Comparison of ENCODE assay signal across 14 cellular contexts in the genomic region with DNA sequence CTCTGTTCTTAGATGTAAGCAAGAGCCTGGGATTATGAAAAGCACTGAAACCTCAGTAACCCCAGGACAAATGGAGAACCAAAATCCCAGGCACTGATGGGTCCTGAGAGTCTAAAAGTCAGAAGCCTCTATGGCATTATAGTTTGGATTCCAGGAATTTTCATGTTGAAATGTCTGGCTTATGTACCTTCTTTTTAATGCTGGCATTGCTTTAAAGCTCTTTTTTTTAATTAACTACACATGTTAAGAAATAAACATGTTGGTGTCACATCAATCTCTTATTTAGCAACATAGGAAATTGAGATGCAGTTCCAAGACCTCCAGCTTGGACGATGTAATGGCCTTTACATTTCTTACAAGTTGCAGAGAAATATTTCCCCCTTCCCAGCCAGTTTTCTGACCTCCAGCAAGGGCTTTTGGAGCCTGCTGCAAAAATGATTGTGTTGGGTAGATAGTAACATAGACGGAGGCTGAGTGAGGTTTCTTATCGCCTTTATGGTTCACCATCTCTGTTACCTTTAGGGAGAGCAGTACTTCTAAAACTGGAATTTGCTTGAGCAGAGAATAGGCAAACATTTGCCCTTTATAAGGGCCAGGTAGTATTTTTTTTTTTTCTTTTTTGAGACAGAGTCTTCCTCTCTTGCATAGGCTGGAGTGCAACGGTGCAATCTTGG.
A peak's percentile ranks its signal among the peaks of the same experiment; 100 is the strongest.
DNase-seq lines count a peak whose midpoint lies in the region; FAIRE-seq and TF ChIP-seq lines count a peak whose summit lies in the region.
"Had no signal": no experiment of that assay in that cellular context is flagged by ENCODE, and none has a peak within 500 bp of the region (broad histone marks: within the 10 kb centered on the region; RNA-seq: fewer than 3 reads in every experiment).

No MANE protein-coding gene starts in this region.

- H3F3A ChIP-seq in GM23248 (ENCODE audit: insufficient read depth): peaks cover 10% of the 10 kb centered on the region; the same call in 1 of the 2 replicates
- H3F3A ChIP-seq in SK-N-SH (replicated peaks; ENCODE audit: insufficient read depth): peaks cover 16% of the 10 kb centered on the region

- H3K27me3 ChIP-seq in GM23248 (replicated peaks; ENCODE audit: insufficient read depth) (no peaks in the 10 kb centered on the region), SK-N-SH (ENCODE audit: insufficient read depth) (no peaks in the 10 kb centered on the region), rectal smooth muscle tissue (ENCODE audit: control insufficient read depth, insufficient read depth, low read length) (no peaks in the 10 kb centered on the region)

- H3K4me2 ChIP-seq in GM23248 (ENCODE audit: unreplicated experiment): peak overlapping the region; percentile 21
- no peak overlapping the region for H3K4me2 ChIP-seq in SK-N-SH
- H3K4me2 ChIP-seq: PC-9 had no signal

- WGBS in GM23248 (ENCODE audit: low coverage in 1 of 2, low lambda C conversion rate in 2 of 2, missing lambda C conversion rate in 2 of 2), 2 experiments: 69 to 71% methylated on average over 4 of the region's 4 CpGs
- WGBS in SK-N-SH (ENCODE audit: low lambda C conversion rate): 40% methylated on average over 4 of the region's 4 CpGs

- no peak for TF ChIP-seq POLR2A in GM12892 (IDR thresholded peaks at IDR 0.05; ENCODE audit: low read depth, low read length)

- POLR2A ChIA-PET in SK-N-SH (lab: Yijun Ruan, JAX): no interaction called here

- H3K9me3 Mint-ChIP-seq in nephron progenitor cell: peaks cover 23% of the 10 kb centered on the region

- H3K9me3 ChIP-seq in GM23248 (ENCODE audit: low read depth): no peaks in the 10 kb centered on the region
- no peaks in the 10 kb centered on the region for H3K9me3 ChIP-seq in SK-N-SH

- H3K79me2 ChIP-seq in GM23248 (ENCODE audit: insufficient read depth) (peaks cover 6% of the 10 kb centered on the region), SK-N-SH (ENCODE audit: insufficient read depth) (peaks cover 16% of the 10 kb centered on the region; the same call in 1 of the 2 replicates)

- H3K4me1 ChIP-seq in GM23248 (ENCODE audit: insufficient read depth) (peaks cover 4% of the 10 kb centered on the region; the same call in 1 of the 2 replicates), SK-N-SH (ENCODE audit: control insufficient read depth in 1 of 2, insufficient read depth in 2 of 2, low read depth in 1 of 2, low read length in 1 of 2) (no peaks in the 10 kb centered on the region; a peak in 1 of 4 replicates), rectal smooth muscle tissue (ENCODE audit: control insufficient read depth, insufficient read depth, low read length) (peaks cover 3% of the 10 kb centered on the region)

- H3K4me3 Mint-ChIP-seq in nephron progenitor cell: no peak overlapping the region

- no peak for FAIRE-seq in GM12892 (lab: Jason Lieb, UNC)
- FAIRE-seq: H1 had no signal

- no peak overlapping the region for H3K9ac ChIP-seq in GM23248
- H3K9ac ChIP-seq in SK-N-SH: no peak overlapping the region
- H3K9ac ChIP-seq in rectal smooth muscle tissue (ENCODE audit: low read length): no peak overlapping the region

- TF ChIP-seq RAD21 in SK-N-SH (IDR thresholded peaks at IDR 0.05; ENCODE audit: low read length): no peak

- TF ChIP-seq CTCF in SK-N-SH (IDR thresholded peaks at IDR 0.05): no peak
- no peak for TF ChIP-seq CTCF in nephron progenitor cell (IDR thresholded peaks at IDR 0.05)
- no peak for TF ChIP-seq CTCF in GM13977 (IDR thresholded peaks at IDR 0.05; ENCODE audit: extremely low read depth, insufficient read depth, missing control alignments)

- TF ChIP-seq EP300 in SK-N-SH (IDR thresholded peaks at IDR 0.05; ENCODE audit: borderline replicate concordance in 1 of 2, low read depth in 1 of 2, low read length in 1 of 2): no peak

- no peak overlapping the region for H3K27ac Mint-ChIP-seq in nephron progenitor cell

- H4K20me1 ChIP-seq in GM23248 (ENCODE audit: insufficient read depth) (no peaks in the 10 kb centered on the region), SK-N-SH (ENCODE audit: insufficient read depth) (no peaks in the 10 kb centered on the region)

- H3K9me2 ChIP-seq in GM23248 (ENCODE audit: insufficient read depth) (no peaks in the 10 kb centered on the region), SK-N-SH (no peaks in the 10 kb centered on the region)

- H3K4me1 Mint-ChIP-seq in nephron progenitor cell: peaks cover 8% of the 10 kb centered on the region

- H2AFZ ChIP-seq in GM23248 (no peak overlapping the region), SK-N-SH (ENCODE audit: low read depth) (no peak overlapping the region)
- H2AFZ ChIP-seq: PC-9 had no signal

- in situ Hi-C loops in GM23248 (cut with MboI): loop anchor here (25.0 kb wide), 1 partner anchor 629 kb away; no protein-coding TSS in a partner anchor
- in situ Hi-C loops in GM13977 (cut with MboI; ENCODE audit: low pct_unique_long_range_greater_than_20kb, low sequenced_read_pairs, unreplicated experiment): loop anchor here (25.0 kb wide), 1 partner anchor 829 kb away; no protein-coding TSS in a partner anchor

- H3K27ac ChIP-seq in GM23248: no peak overlapping the region
- H3K27ac ChIP-seq in SK-N-SH (ENCODE audit: low read depth in 2 of 2, low read length in 1 of 2): peak overlapping the region; percentile 37 to 71; a peak in 2 of 4 replicates
- peak overlapping the region; percentile 40 for H3K27ac ChIP-seq in rectal smooth muscle tissue (ENCODE audit: low read depth, low read length)
- H3K27ac ChIP-seq: PC-9 had no signal

- H3K4me3 ChIP-seq in GM23248 (no peak overlapping the region), SK-N-SH (ENCODE audit: low read depth in 2 of 2, low read length in 1 of 2) (no peak overlapping the region), rectal smooth muscle tissue (ENCODE audit: low read length) (no peak overlapping the region)
- H3K4me3 ChIP-seq: PC-9 had no signal

- 0 out of 2 replicates have a peak, but pooled peaks cover under 1% of the 10 kb centered on the region for H3K36me3 ChIP-seq in GM23248 (ENCODE audit: low read depth)
- peaks cover 2 to 32% of the 10 kb centered on the region in 2 experiments for H3K36me3 ChIP-seq in SK-N-SH (replicated peaks in 1 of 2; ENCODE audit: control insufficient read depth in 1 of 2, insufficient read depth in 2 of 2, low read length in 1 of 2)
- no peaks in the 10 kb centered on the region for H3K36me3 ChIP-seq in rectal smooth muscle tissue (ENCODE audit: control insufficient read depth, insufficient read depth, low read length)

- H3K36me3 Mint-ChIP-seq in nephron progenitor cell (ENCODE audit: low read depth): peaks cover 62% of the 10 kb centered on the region

- no peak for DNase-seq in GM23248
- no peak for DNase-seq in SK-N-SH
- DNase-seq in fibroblast of peridontal ligament (ENCODE audit: extremely low read depth): peak; percentile 93
- no peak for DNase-seq in GM12892 (ENCODE audit: insufficient read length)
- DNase-seq in nephron progenitor cell: no peak
- DNase-seq in GM13977 (ENCODE audit: low spot score): no peak
- DNase-seq in NCI-H1436 (lab: John Stamatoyannopoulos, UW): no peak
- DNase-seq: C1 segment of cervical spinal cord, NCI-H1092 treated with DMSO at 0.1 percent for 48 hours, NCI-H187, NCI-H446, PC-9 had no signal

- no peaks in the 10 kb centered on the region for H3K27me3 Mint-ChIP-seq in nephron progenitor cell (ENCODE audit: low read depth, poor library complexity)

- CTCF ChIA-PET in SK-N-SH (lab: Yijun Ruan, JAX): interaction anchor here (1.7 kb wide), 1 partner anchor 12 kb away, joined by 6 read pairs; no protein-coding TSS in a partner anchor

TF ChIP-seq in SK-N-SH, 30 proteins besides CTCF, POLR2A, EP300 and RAD21:
- TF ChIP-seq, protein P1, sequence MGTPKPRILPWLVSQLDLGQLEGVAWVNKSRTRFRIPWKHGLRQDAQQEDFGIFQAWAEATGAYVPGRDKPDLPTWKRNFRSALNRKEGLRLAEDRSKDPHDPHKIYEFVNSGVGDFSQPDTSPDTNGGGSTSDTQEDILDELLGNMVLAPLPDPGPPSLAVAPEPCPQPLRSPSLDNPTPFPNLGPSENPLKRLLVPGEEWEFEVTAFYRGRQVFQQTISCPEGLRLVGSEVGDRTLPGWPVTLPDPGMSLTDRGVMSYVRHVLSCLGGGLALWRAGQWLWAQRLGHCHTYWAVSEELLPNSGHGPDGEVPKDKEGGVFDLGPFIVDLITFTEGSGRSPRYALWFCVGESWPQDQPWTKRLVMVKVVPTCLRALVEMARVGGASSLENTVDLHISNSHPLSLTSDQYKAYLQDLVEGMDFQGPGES (IDR thresholded peaks at IDR 0.05; ENCODE audit: low read depth, low read length): no peak
- TF ChIP-seq POLR2AphosphoS5 (IDR thresholded peaks at IDR 0.05; ENCODE audit: low read depth, low read length) (no peak), NRF1 (IDR thresholded peaks at IDR 0.05; ENCODE audit: low read depth, low read length) (no peak), MEF2A (IDR thresholded peaks at IDR 0.05; ENCODE audit: borderline replicate concordance, low read depth) (no peak), JUND (IDR thresholded peaks at IDR 0.05) (0 out of 2 replicates have a peak, but pooled peaks have one; percentile 6), TEAD4 (IDR thresholded peaks at IDR 0.05; ENCODE audit: borderline replicate concordance, insufficient read depth) (no peak), TCF12 (IDR thresholded peaks at IDR 0.05) (peak; percentile 58)
